Comparison of ENCODE assay signal across 1 cellular context in the genomic region with DNA sequence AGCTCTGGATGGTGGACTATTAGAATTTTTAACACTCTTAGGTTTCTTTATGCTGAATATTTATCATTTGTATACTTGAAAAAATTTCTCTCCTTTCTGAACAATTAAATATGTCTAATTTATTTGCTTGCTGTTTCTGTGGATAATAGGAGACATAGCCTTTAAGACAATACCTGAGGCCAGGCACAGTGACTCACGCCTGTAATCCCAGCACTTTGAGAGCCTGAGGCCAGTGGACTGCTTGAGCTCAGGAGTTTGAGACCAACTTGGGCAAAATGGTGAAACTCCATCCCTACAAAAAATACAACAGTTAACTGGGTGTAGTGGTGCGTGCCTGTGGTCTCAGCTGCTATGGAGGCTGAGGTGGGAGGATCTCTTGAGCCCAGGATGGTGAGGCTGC.
TF ChIP-seq lines count a peak whose summit lies in the region.

No MANE protein-coding gene starts in this region.

TF ChIP-seq in IMR-90, 13 proteins besides CTCF, POLR2A, EP300 and RAD21:
- no peak for TF ChIP-seq RFX5 (IDR thresholded peaks at IDR 0.05; ENCODE audit: low read depth, low read length)
- no peak for TF ChIP-seq BHLHE40 (IDR thresholded peaks at IDR 0.05; ENCODE audit: low read depth, low read length)
- TF ChIP-seq, protein P1, sequence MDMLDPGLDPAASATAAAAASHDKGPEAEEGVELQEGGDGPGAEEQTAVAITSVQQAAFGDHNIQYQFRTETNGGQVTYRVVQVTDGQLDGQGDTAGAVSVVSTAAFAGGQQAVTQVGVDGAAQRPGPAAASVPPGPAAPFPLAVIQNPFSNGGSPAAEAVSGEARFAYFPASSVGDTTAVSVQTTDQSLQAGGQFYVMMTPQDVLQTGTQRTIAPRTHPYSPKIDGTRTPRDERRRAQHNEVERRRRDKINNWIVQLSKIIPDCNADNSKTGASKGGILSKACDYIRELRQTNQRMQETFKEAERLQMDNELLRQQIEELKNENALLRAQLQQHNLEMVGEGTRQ (IDR thresholded peaks at IDR 0.05; ENCODE audit: low read depth, low read length): no peak
- no peak for TF ChIP-seq MAZ (IDR thresholded peaks at IDR 0.05; ENCODE audit: borderline replicate concordance, low read depth, low read length)
- no peak for TF ChIP-seq RCOR1 (IDR thresholded peaks at IDR 0.05; ENCODE audit: insufficient replicate concordance, low read length)
- TF ChIP-seq, protein P2, sequence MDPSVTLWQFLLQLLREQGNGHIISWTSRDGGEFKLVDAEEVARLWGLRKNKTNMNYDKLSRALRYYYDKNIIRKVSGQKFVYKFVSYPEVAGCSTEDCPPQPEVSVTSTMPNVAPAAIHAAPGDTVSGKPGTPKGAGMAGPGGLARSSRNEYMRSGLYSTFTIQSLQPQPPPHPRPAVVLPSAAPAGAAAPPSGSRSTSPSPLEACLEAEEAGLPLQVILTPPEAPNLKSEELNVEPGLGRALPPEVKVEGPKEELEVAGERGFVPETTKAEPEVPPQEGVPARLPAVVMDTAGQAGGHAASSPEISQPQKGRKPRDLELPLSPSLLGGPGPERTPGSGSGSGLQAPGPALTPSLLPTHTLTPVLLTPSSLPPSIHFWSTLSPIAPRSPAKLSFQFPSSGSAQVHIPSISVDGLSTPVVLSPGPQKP (IDR thresholded peaks at IDR 0.05; ENCODE audit: borderline replicate concordance, low read depth, low read length): no peak
- TF ChIP-seq FOS (IDR thresholded peaks at IDR 0.05; ENCODE audit: low read depth, low read length): no peak
- TF ChIP-seq MAFK (IDR thresholded peaks at IDR 0.05; ENCODE audit: low read depth, low read length): no peak
- TF ChIP-seq CEBPB (IDR thresholded peaks at IDR 0.05; ENCODE audit: low read depth, low read length): no peak
- no peak for TF ChIP-seq NFE2L2 (IDR thresholded peaks at IDR 0.05; ENCODE audit: low read depth, low read length)
- TF ChIP-seq CHD1 (IDR thresholded peaks at IDR 0.05; ENCODE audit: low read depth, low read length): no peak
- no peak for TF ChIP-seq MXI1 (IDR thresholded peaks at IDR 0.05; ENCODE audit: borderline replicate concordance, low read depth, low read length)
- no peak for TF ChIP-seq SMC3 (IDR thresholded peaks at IDR 0.05; ENCODE audit: low read depth, low read length)
